13 cellular contexts compared by ENCODE assay signal in the genomic region with DNA sequence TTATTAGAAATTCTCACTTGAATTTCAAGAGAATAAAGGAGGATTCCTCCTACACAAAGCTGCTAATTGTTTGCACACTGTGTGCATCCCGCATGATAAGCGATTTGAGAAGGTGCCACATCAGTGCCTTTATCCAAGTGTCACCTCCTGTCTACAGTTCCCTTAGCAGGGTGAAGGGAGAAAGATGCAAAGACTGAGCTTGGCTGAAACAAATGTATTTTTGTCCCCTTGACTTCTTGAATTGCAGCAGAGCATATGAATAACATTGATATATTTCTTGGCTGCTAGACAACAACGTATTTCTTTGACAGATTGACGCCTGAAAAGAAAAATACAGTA.
DNase-seq lines count a peak whose midpoint lies in the region; ATAC-seq and TF ChIP-seq lines count a peak whose summit lies in the region.
"Had no signal": no experiment of that assay in that cellular context is flagged by ENCODE, and none has a peak within 500 bp of the region (broad histone marks: within the 10 kb centered on the region; RNA-seq: fewer than 3 reads in every experiment).

No MANE protein-coding gene starts in this region.

- no peaks in the 10 kb centered on the region for H3K9me3 ChIP-seq in right atrium auricular region
- no peaks in the 10 kb centered on the region for H3K9me3 ChIP-seq in gastrocnemius medialis
- H3K9me3 ChIP-seq in WERI-Rb-1 (ENCODE audit: severe bottlenecking), result no peaks in the 10 kb centered on the region

- H3K4me1 ChIP-seq in right atrium auricular region (peaks cover 0 to 17% of the 10 kb centered on the region in 2 donors), gastrocnemius medialis (peaks cover 78 to 82% of the 10 kb centered on the region in 2 donors)

- in situ Hi-C loops in gastrocnemius medialis (cut with MboI; ENCODE audit: low sequenced_read_pairs in 4 of 4), result no loop called here

- H3K4me3 ChIP-seq in right atrium auricular region, result no peak overlapping the region
- H3K4me3 ChIP-seq in gastrocnemius medialis, result no peak overlapping the region
- no peak overlapping the region for H3K4me3 ChIP-seq in WERI-Rb-1 (ENCODE audit: low read depth, low read length)

- intact Hi-C loops in Right ventricle myocardium superior (cut with DNase I), result no loop called here
- intact Hi-C loops in gastrocnemius medialis (cut with DNase I; ENCODE audit: low total_unique reads), result no loop called here

- no peaks in the 10 kb centered on the region for H3K36me3 ChIP-seq in right atrium auricular region
- no peaks in the 10 kb centered on the region for H3K36me3 ChIP-seq in gastrocnemius medialis
- H3K36me3 ChIP-seq in WERI-Rb-1, result no peaks in the 10 kb centered on the region

- H3K27ac ChIP-seq in right atrium auricular region, result peak overlapping the region; percentile 14 to 64
- H3K27ac ChIP-seq in gastrocnemius medialis, result peak overlapping the region; percentile 56 to 82 (median 59)
- no peak overlapping the region for H3K27ac ChIP-seq in WERI-Rb-1
- H3K27ac ChIP-seq: 22Rv1 had no signal

- no peaks in the 10 kb centered on the region for H3K27me3 ChIP-seq in right atrium auricular region
- H3K27me3 ChIP-seq in gastrocnemius medialis, result no peaks in the 10 kb centered on the region
- H3K27me3 ChIP-seq in WERI-Rb-1 (ENCODE audit: insufficient read depth, low read depth, severe bottlenecking), result no peaks in the 10 kb centered on the region

- no peak for TF ChIP-seq CTCF in right atrium auricular region (IDR thresholded peaks at IDR 0.05)
- TF ChIP-seq CTCF in gastrocnemius medialis (IDR thresholded peaks at IDR 0.05 in 4 of 5, conservative IDR thresholded peaks at IDR 0.05 in 1 of 5), result no peak
- no peak for TF ChIP-seq CTCF in WERI-Rb-1 (IDR thresholded peaks at IDR 0.05; ENCODE audit: low read depth, low read length)

- ATAC-seq in Right ventricle myocardium superior (ENCODE audit: poor library complexity) (peak; percentile 66), gastrocnemius medialis (no peak), GM19395 (IDR thresholded peaks at IDR 0.05; ENCODE audit: unreplicated experiment) (no peak)

- TF ChIP-seq POLR2A in gastrocnemius medialis (IDR thresholded peaks at IDR 0.05), result no peak

- DNase-seq in NCI-H748 (lab: John Stamatoyannopoulos, UW; ENCODE audit: unreplicated experiment) (peak; percentile 25), NCI-H748 treated with DMSO at 0.1 percent for 48 hours (lab: John Stamatoyannopoulos, UW) (no peak), Right ventricle myocardium superior (no peak), right atrium auricular region (ENCODE audit: low spot score) (no peak), gastrocnemius medialis (no peak), WERI-Rb-1 (no peak), SIG-M5 treated with dmso at 0.1 percent for 504 hours (lab: John Stamatoyannopoulos, UW; ENCODE audit: unreplicated experiment) (no peak)
- DNase-seq: CD4-positive, CD25-positive, alpha-beta regulatory T cell; DMS 273 treated with DMSO at 0.1 percent for 48 hours; GOT3; H9 had no signal
